Comparison of ENCODE assay signal across 26 cellular contexts in the genomic region with DNA sequence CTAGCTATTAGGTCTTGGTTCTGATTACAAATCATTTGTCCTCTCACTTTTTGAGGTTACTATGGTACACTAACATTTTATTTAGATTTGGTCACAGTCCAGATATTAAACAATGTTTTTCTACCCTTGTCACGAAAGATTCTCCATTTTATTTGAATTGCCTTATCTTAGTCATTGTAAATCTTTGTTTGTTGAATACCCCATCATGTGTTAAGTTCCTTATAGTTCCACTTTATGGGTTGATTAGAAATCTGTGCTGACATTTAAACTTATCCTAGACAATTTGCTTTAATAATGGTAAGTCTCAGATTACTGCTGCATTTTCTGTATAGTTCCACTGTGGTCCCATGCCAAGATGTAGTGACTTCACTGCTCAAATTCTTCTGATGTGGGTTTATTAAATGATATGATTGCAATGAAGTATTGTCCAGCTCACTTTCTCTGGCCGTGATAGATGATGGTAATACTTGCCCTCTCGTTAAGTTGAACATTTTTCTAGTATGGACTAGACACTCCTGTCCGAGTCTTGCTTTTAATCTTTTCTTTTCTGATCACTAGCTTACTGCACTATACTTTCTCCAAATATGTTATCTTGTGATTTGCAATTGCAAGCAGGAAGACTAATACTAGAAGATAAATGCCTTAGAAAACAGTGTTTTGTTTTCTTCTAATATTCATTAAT.
DNase-seq lines count a peak whose midpoint lies in the region; ATAC-seq, FAIRE-seq and TF ChIP-seq lines count a peak whose summit lies in the region.
"Had no signal": no experiment of that assay in that cellular context is flagged by ENCODE, and none has a peak within 500 bp of the region (broad histone marks: within the 10 kb centered on the region; RNA-seq: fewer than 3 reads in every experiment).

No MANE protein-coding gene starts in this region.

- H3K27ac ChIP-seq in A549 (peak overlapping the region; percentile 55 to 63; a peak in 5 of 6 replicates), PC-9 (no peak overlapping the region), SU-DHL-6 (ENCODE audit: low read depth, low read length) (no peak overlapping the region)
- H3K27ac ChIP-seq: 22Rv1; BLaER1 treated with 17β-estradiol and CSF1 and Interleukin-3, amounts not matched to agents 10 nM and 100 nM; GM23248 had no signal

- H3K27me3 ChIP-seq in PC-9 (ENCODE audit: insufficient read depth, low read depth), result no peaks in the 10 kb centered on the region
- no peaks in the 10 kb centered on the region for H3K27me3 ChIP-seq in SU-DHL-6 (ENCODE audit: low read length)
- H3K27me3 ChIP-seq: BE2C; BLaER1 treated with 17β-estradiol and CSF1 and Interleukin-3, amounts not matched to agents 10 nM and 100 nM had no signal

- TF ChIP-seq RAD21 in A549 (conservative IDR thresholded peaks at IDR 0.05 in 1 of 2, IDR thresholded peaks at IDR 0.05 in 1 of 2), result no peak

- H3K36me3 ChIP-seq in PC-9 (ENCODE audit: low read depth), result no peaks in the 10 kb centered on the region
- no peaks in the 10 kb centered on the region for H3K36me3 ChIP-seq in SU-DHL-6 (ENCODE audit: low read length)
- H3K36me3 ChIP-seq: BE2C; BLaER1 treated with 17β-estradiol and CSF1 and Interleukin-3, amounts not matched to agents 10 nM and 100 nM had no signal

- H3K9me3 ChIP-seq in A549 (no peaks in the 10 kb centered on the region), PC-9 (ENCODE audit: insufficient read depth, low read depth) (no peaks in the 10 kb centered on the region), SU-DHL-6 (ENCODE audit: insufficient read depth, low read length) (no peaks in the 10 kb centered on the region)
- H3K9me3 ChIP-seq: BE2C; BLaER1 treated with 17β-estradiol and CSF1 and Interleukin-3, amounts not matched to agents 10 nM and 100 nM had no signal

- H4K20me1 ChIP-seq in PC-9 (ENCODE audit: insufficient read depth) (no peaks in the 10 kb centered on the region), SU-DHL-6 (ENCODE audit: low read depth, low read length) (no peaks in the 10 kb centered on the region)
- H4K20me1 ChIP-seq: BLaER1 treated with 17β-estradiol and CSF1 and Interleukin-3, amounts not matched to agents 10 nM and 100 nM had no signal

- H3K79me2 ChIP-seq in PC-9 (ENCODE audit: low read depth) (no peaks in the 10 kb centered on the region), SU-DHL-6 (ENCODE audit: insufficient read depth, low read length) (no peaks in the 10 kb centered on the region)

- H3K9ac ChIP-seq in SU-DHL-6 (ENCODE audit: low read length), result no peak overlapping the region
- H3K9ac ChIP-seq: BLaER1 treated with 17β-estradiol and CSF1 and Interleukin-3, amounts not matched to agents 10 nM and 100 nM; GM23248 had no signal

- no peak for TF ChIP-seq EP300 in A549 (IDR thresholded peaks at IDR 0.05)

- ATAC-seq in A549, result peak; percentile 70 to 78
- ATAC-seq in GM21423 (IDR thresholded peaks at IDR 0.05; ENCODE audit: unreplicated experiment), result no peak
- no peak for ATAC-seq in HG02610 (IDR thresholded peaks at IDR 0.05; ENCODE audit: unreplicated experiment)
- ATAC-seq in activated CD8-positive, alpha-beta T cell treated with anti-CD3 and anti-CD28 coated beads, Interleukin-2, amount 10 ng/mL, durations not matched to agents 7 days and 5 days, result no peak

- H3K9me3 Mint-ChIP-seq in activated CD8-positive, alpha-beta T cell treated with anti-CD3 and anti-CD28 coated beads, Interleukin-2, amount 10 ng/mL, durations not matched to agents 7 days and 5 days (ENCODE audit: insufficient read depth), result no peaks in the 10 kb centered on the region
- H3K9me3 Mint-ChIP-seq: CD4-positive, alpha-beta T cell; CD8-positive, alpha-beta memory T cell had no signal

- FAIRE-seq in A549 (lab: Jason Lieb, UNC), result peak; percentile 94
- FAIRE-seq in islet of Langerhans (lab: Jason Lieb, UNC), result peak; percentile 38
- FAIRE-seq: A204.1, D721Med, GM12891, GM18507 had no signal

- POLR2A ChIA-PET in A549 (lab: Yijun Ruan, JAX) (no interaction called here), PC-9 (lab: Charles Lee; ENCODE audit: unreplicated experiment) (no interaction called here)
- POLR2A ChIA-PET in activated CD8-positive, alpha-beta T cell treated with anti-CD3 and anti-CD28 coated beads, Interleukin-2, amount 10 ng/mL, durations not matched to agents 7 days and 5 days (lab: Charles Lee), result no interaction called here

- BruUV-seq in PC-9 (replicated peaks; lab: Mats Ljungman, UMichigan), result no TSS peak

- peaks cover 25% of the 10 kb centered on the region for H3K4me1 ChIP-seq in A549
- H3K4me1 ChIP-seq in PC-9 (replicated peaks; ENCODE audit: insufficient read depth), result no peaks in the 10 kb centered on the region
- H3K4me1 ChIP-seq: BE2C; BLaER1 treated with 17β-estradiol and CSF1 and Interleukin-3, amounts not matched to agents 10 nM and 100 nM had no signal

- CTCF ChIA-PET in A549 (lab: Yijun Ruan, JAX), result no interaction called here
- CTCF ChIA-PET in PC-9 (lab: Charles Lee), result no interaction called here
- CTCF ChIA-PET in activated CD8-positive, alpha-beta T cell treated with anti-CD3 and anti-CD28 coated beads, Interleukin-2, amount 10 ng/mL, durations not matched to agents 7 days and 5 days (lab: Charles Lee), result no interaction called here

- no peaks in the 10 kb centered on the region for H3K4me1 Mint-ChIP-seq in activated CD8-positive, alpha-beta T cell treated with anti-CD3 and anti-CD28 coated beads, Interleukin-2, amount 10 ng/mL, durations not matched to agents 7 days and 5 days (ENCODE audit: low read depth)
- H3K4me1 Mint-ChIP-seq: CD14-positive monocyte; CD8-positive, alpha-beta memory T cell had no signal

- TF ChIP-seq CTCF in A549 (IDR thresholded peaks at IDR 0.05), result no peak
- no peak for TF ChIP-seq CTCF in PC-9 (conservative IDR thresholded peaks at IDR 0.05)
- TF ChIP-seq CTCF in SU-DHL-6 (IDR thresholded peaks at IDR 0.05; ENCODE audit: insufficient read depth, low read length, poor library complexity, severe bottlenecking), result no peak

- peak overlapping the region; percentile 17; the same call in 2 of the 3 replicates for H3K4me3 ChIP-seq in A549
- H3K4me3 ChIP-seq in PC-9, result no peak overlapping the region
- no peak overlapping the region for H3K4me3 ChIP-seq in SU-DHL-6 (ENCODE audit: insufficient read depth, low read length, poor library complexity, severe bottlenecking)
- H3K4me3 ChIP-seq: BLaER1 treated with 17β-estradiol and CSF1 and Interleukin-3, amounts not matched to agents 10 nM and 100 nM; GM23248 had no signal

- no peaks in the 10 kb centered on the region for H3K36me3 Mint-ChIP-seq in activated CD8-positive, alpha-beta T cell treated with anti-CD3 and anti-CD28 coated beads, Interleukin-2, amount 10 ng/mL, durations not matched to agents 7 days and 5 days (ENCODE audit: low read depth)
- H3K36me3 Mint-ChIP-seq: CD14-positive monocyte; CD8-positive, alpha-beta memory T cell had no signal

- H3K9me2 ChIP-seq in PC-9 (ENCODE audit: insufficient read depth) (no peaks in the 10 kb centered on the region), SU-DHL-6 (replicated peaks; ENCODE audit: insufficient read depth, low read length) (no peaks in the 10 kb centered on the region)

- no peak for TF ChIP-seq POLR2A in A549 (IDR thresholded peaks at IDR 0.05; ENCODE audit: low read length)

- DNase-seq in A549 (ENCODE audit: low read depth in 1 of 2, low spot score in 1 of 2) (peak in 1 of 2 experiments; percentile 43), PC-9 (no peak), cerebellar nuclear complex (lab: John Stamatoyannopoulos, UW) (no peak)
- DNase-seq in activated CD8-positive, alpha-beta T cell treated with anti-CD3 and anti-CD28 coated beads, Interleukin-2, amount 10 ng/mL, durations not matched to agents 7 days and 5 days, result no peak
- DNase-seq: ACHN; AML-193; BE2C; CD4-positive, alpha-beta T cell; CD8-positive, alpha-beta memory T cell; DMS53; DMS79 treated with DMSO at 0.1 percent for 48 hours; GF-D8; GM23248; H7; HCEC 1CT had no signal

- H2AFZ ChIP-seq in PC-9 (0 out of 2 replicates have a peak overlapping the region, but pooled peaks have one; percentile 29), SU-DHL-6 (ENCODE audit: low read depth, low read length, severe bottlenecking) (peak overlapping the region; percentile 34)
- H2AFZ ChIP-seq: GM23248 had no signal

- no peak overlapping the region for H3K27ac Mint-ChIP-seq in activated CD8-positive, alpha-beta T cell treated with anti-CD3 and anti-CD28 coated beads, Interleukin-2, amount 10 ng/mL, durations not matched to agents 7 days and 5 days
- H3K27ac Mint-ChIP-seq: CD14-positive monocyte; CD4-positive, alpha-beta T cell; CD8-positive, alpha-beta memory T cell had no signal

- no peak overlapping the region for H3K4me3 Mint-ChIP-seq in activated CD8-positive, alpha-beta T cell treated with anti-CD3 and anti-CD28 coated beads, Interleukin-2, amount 10 ng/mL, durations not matched to agents 7 days and 5 days
- H3K4me3 Mint-ChIP-seq: CD14-positive monocyte; CD4-positive, alpha-beta T cell; CD8-positive, alpha-beta memory T cell had no signal

- H3K4me2 ChIP-seq in A549 (peak overlapping the region; percentile 85), PC-9 (no peak overlapping the region), SU-DHL-6 (ENCODE audit: low read depth, low read length, poor library complexity, severe bottlenecking) (no peak overlapping the region)
- H3K4me2 ChIP-seq: BLaER1 treated with 17β-estradiol and CSF1 and Interleukin-3, amounts not matched to agents 10 nM and 100 nM had no signal

- 1% methylated on average over 4 of the region's 4 CpGs for whole genome bisulfite sequencing in A549 (ENCODE audit: missing lambda C conversion rate)

- intact Hi-C loops in PC-9 (cut with micrococcal nuclease; ENCODE audit: unreplicated experiment), result no loop called here

- H3F3A ChIP-seq in PC-9 (ENCODE audit: insufficient read depth, low read depth), result no peaks in the 10 kb centered on the region
- no peaks in the 10 kb centered on the region for H3F3A ChIP-seq in SU-DHL-6 (ENCODE audit: insufficient read depth)

- H3K27me3 Mint-ChIP-seq in activated CD8-positive, alpha-beta T cell treated with anti-CD3 and anti-CD28 coated beads, Interleukin-2, amount 10 ng/mL, durations not matched to agents 7 days and 5 days (ENCODE audit: low read depth), result no peaks in the 10 kb centered on the region
- H3K27me3 Mint-ChIP-seq: CD4-positive, alpha-beta T cell had no signal

TF ChIP-seq in A549, 52 proteins besides CTCF, POLR2A, EP300 and RAD21:
- no peak for TF ChIP-seq EHMT2 (IDR thresholded peaks at IDR 0.05; ENCODE audit: low read depth)
- peak; percentile 71 for TF ChIP-seq GATA3 (IDR thresholded peaks at IDR 0.05; ENCODE audit: borderline replicate concordance)
- TF ChIP-seq NFE2L2 (conservative IDR thresholded peaks at IDR 0.05; ENCODE audit: low read length), result no peak

Comparison
In these comparisons a context has a peak if more than half of its experiments do, and no peak if none do; other contexts are left out.
1. ATAC-seq: peak in A549 (2 of 2); none in GM21423 (single experiment), HG02610 (single experiment) and activated CD8-positive, alpha-beta T cell treated with anti-CD3 and anti-CD28 coated beads, Interleukin-2, amount 10 ng/mL, durations not matched to agents 7 days and 5 days (single experiment).
2. H3K27ac ChIP-seq: peak in A549 (2 of 2); none in PC-9 (single experiment) and SU-DHL-6 (single experiment).